ENCODE assay signal across 17 cellular contexts in genomic region chr7:38541440-38541839, GRCh38.
"Had no signal": no experiment of that assay in that cellular context is flagged by ENCODE, and none has a peak within 500 bp of the region (broad histone marks: within the 10 kb centered on the region; RNA-seq: fewer than 3 reads in every experiment).

No MANE protein-coding gene starts in this region.

- H3K36me3 ChIP-seq: brain microvascular endothelial cell, gastroesophageal sphincter, suprapubic skin, upper lobe of right lung had no signal

- H3K9me3 ChIP-seq: gastroesophageal sphincter, suprapubic skin, upper lobe of right lung had no signal

- H3K4me1 ChIP-seq: gastroesophageal sphincter, suprapubic skin, upper lobe of right lung had no signal

- H3K27me3 ChIP-seq: brain microvascular endothelial cell, gastroesophageal sphincter, suprapubic skin, upper lobe of right lung had no signal

- DNase-seq: activated CD4-positive, alpha-beta memory T cell treated with anti-CD3 and anti-CD28 coated beads, Interleukin-2, amount 10 ng/mL, durations not matched to agents 7 days and 5 days; activated CD4-positive, alpha-beta T cell treated with anti-CD3 and anti-CD28 coated beads for 1 hour; activated gamma-delta T cell; activated T-cell treated with anti-CD3 and anti-CD28 coated beads, Interleukin-2, amount 50 U/mL, for 48 hours; amygdala; brain microvascular endothelial cell; cerebellar nuclear complex; effector memory CD8-positive, alpha-beta T cell; hippocampal formation; occipital lobe; stimulated activated CD4-positive, alpha-beta T cell treated with anti-CD3 and anti-CD28 coated beads, Interleukin-2, amount 100 ng/mL, for 48 hours; stimulated activated naive CD4-positive, alpha-beta T cell treated with Interleukin-2 at 50 U/mL for 16 hours; upper lobe of right lung had no signal

- ATAC-seq: effector memory CD8-positive, alpha-beta T cell; natural killer cell treated with Interleukin-12 subunit alpha and Interleukin-12 subunit beta and Interleukin-15 and Interleukin-18, amount 100 ng/mL, for 72 hours; upper lobe of right lung had no signal

- H3K27ac ChIP-seq: brain microvascular endothelial cell, epithelial cell of prostate, gastroesophageal sphincter, suprapubic skin, upper lobe of right lung had no signal

- H3K4me3 ChIP-seq: gastroesophageal sphincter, suprapubic skin, upper lobe of right lung had no signal
